8 cellular contexts compared by ENCODE assay signal in the genomic region with DNA sequence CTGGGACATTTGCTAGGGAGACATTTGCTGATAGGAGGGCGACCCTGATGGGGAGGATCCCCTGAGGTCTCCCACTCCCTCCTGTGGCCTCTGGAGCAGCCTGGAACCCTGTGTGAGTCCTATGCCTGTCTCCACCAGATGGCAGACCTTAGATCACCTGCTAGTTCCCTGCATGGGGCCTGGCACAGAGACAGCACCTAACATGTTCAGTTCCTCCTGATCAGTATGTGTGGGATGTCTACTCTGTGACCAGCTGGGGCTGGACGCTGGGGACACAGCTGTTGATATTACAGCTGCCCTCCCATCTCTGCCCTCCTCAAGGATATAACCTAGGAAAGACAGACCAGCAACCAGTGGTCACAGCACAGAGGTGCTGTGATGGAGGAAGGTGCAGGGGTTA. TPM values are rescaled to one million over a fixed set of nuclear protein-coding genes. Genes with fewer than 3 reads are reported as not detected.
A peak's percentile ranks its signal among the peaks of the same experiment; 100 is the strongest.
DNase-seq lines count a peak whose midpoint lies in the region.

No MANE protein-coding gene starts in this region.

- peaks cover 11% of the 10 kb centered on the region for H3K36me3 Mint-ChIP-seq in activated CD4-positive, alpha-beta memory T cell treated with anti-CD3 and anti-CD28 coated beads for 36 hours

- CTCF ChIA-PET in activated CD4-positive, alpha-beta memory T cell treated with anti-CD3 and anti-CD28 coated beads for 36 hours (lab: Charles Lee) = interaction anchor here (0.6 to 4.5 kb wide), 8 partner anchors 10 to 480 kb away, joined by 3 to 41 read pairs (median 4); no protein-coding TSS in a partner anchor

- intact Hi-C loops in activated CD4-positive, alpha-beta memory T cell treated with anti-CD3 and anti-CD28 coated beads for 36 hours (cut with micrococcal nuclease) = loop anchor here (5.0 to 10.0 kb wide), 4 partner anchors 198 to 1650 kb away; partner anchors contain the start of genes CYLD, HEATR3 and N4BP1

- H3K9me3 Mint-ChIP-seq in activated CD4-positive, alpha-beta memory T cell treated with anti-CD3 and anti-CD28 coated beads for 36 hours = no peaks in the 10 kb centered on the region

- peak overlapping the region; percentile 91 for H3K27ac Mint-ChIP-seq in activated CD4-positive, alpha-beta memory T cell treated with anti-CD3 and anti-CD28 coated beads for 36 hours

- POLR2A ChIA-PET in activated CD4-positive, alpha-beta memory T cell treated with anti-CD3 and anti-CD28 coated beads for 36 hours (lab: Charles Lee) = interaction anchor here (1.7 to 7.6 kb wide), 3 partner anchors 10 to 20 kb away, joined by 7 to 83 read pairs (median 8); no protein-coding TSS in a partner anchor

- H3K4me3 Mint-ChIP-seq in activated CD4-positive, alpha-beta memory T cell treated with anti-CD3 and anti-CD28 coated beads for 36 hours = peak overlapping the region; percentile 34

- peak; percentile 37 for DNase-seq in stimulated activated CD4-positive, alpha-beta T cell treated with anti-CD3 and anti-CD28 coated beads, Interleukin-15, amount 100 ng/mL, for 24 hours
- no peak for DNase-seq in stimulated activated CD4-positive, alpha-beta T cell treated with anti-CD3 and anti-CD28 coated beads, Interleukin-2, amount 100 ng/mL, for 48 hours
- DNase-seq in M059J (ENCODE audit: low read depth) (peak; percentile 38), kidney tubule cell (ENCODE audit: low spot score) (peak; percentile 46), SKM-1 treated with dmso at 0.1 percent for 144 hours (lab: John Stamatoyannopoulos, UW; ENCODE audit: unreplicated experiment) (no peak), NCI-H1417 treated with DMSO at 0.1 percent for 48 hours (lab: John Stamatoyannopoulos, UW) (no peak)
- peak; percentile 66 for DNase-seq in activated CD4-positive, alpha-beta memory T cell treated with anti-CD3 and anti-CD28 coated beads for 36 hours
- no peak for DNase-seq in stimulated activated CD4-positive, alpha-beta T cell treated with anti-CD3 and anti-CD28 coated beads, Interleukin-4, amount 100 ng/mL, for 4 hours

- no peaks in the 10 kb centered on the region for H3K27me3 Mint-ChIP-seq in activated CD4-positive, alpha-beta memory T cell treated with anti-CD3 and anti-CD28 coated beads for 36 hours

- peaks cover 60% of the 10 kb centered on the region for H3K4me1 Mint-ChIP-seq in activated CD4-positive, alpha-beta memory T cell treated with anti-CD3 and anti-CD28 coated beads for 36 hours (ENCODE audit: low read depth)

RNA-seq across cellular contexts. Expression of gene ADCY7, which starts 1.1 kb away (rescaled TPM):
- total RNA-seq in M059J (2014; rRNA removed; shearing (Covaris generic)) = 10.5 and 17.4 TPM in 2 replicates
- 100 to 1,000 TPM in 1 of 2 experiments, 10 to 100 TPM in 1; 100.0 to 107 TPM for total RNA-seq in activated CD4-positive, alpha-beta memory T cell treated with anti-CD3 and anti-CD28 coated beads for 36 hours

Comparison
In these comparisons a context has a peak if more than half of its experiments do, and no peak if none do; other contexts are left out.
1. DNase-seq: peak in stimulated activated CD4-positive, alpha-beta T cell treated with anti-CD3 and anti-CD28 coated beads, Interleukin-15, amount 100 ng/mL, for 24 hours (single experiment), M059J (single experiment), activated CD4-positive, alpha-beta memory T cell treated with anti-CD3 and anti-CD28 coated beads for 36 hours (single experiment) and kidney tubule cell (single experiment); none in stimulated activated CD4-positive, alpha-beta T cell treated with anti-CD3 and anti-CD28 coated beads, Interleukin-2, amount 100 ng/mL, for 48 hours (0 of 2), SKM-1 treated with dmso at 0.1 percent for 144 hours (single experiment), NCI-H1417 treated with DMSO at 0.1 percent for 48 hours (single experiment) and stimulated activated CD4-positive, alpha-beta T cell treated with anti-CD3 and anti-CD28 coated beads, Interleukin-4, amount 100 ng/mL, for 4 hours (0 of 2).